In genomic region chr10:106866244-106866845, GRCh38 we compare ENCODE assay signal across 19 cellular contexts.
A peak's percentile ranks its signal among the peaks of the same experiment; 100 is the strongest.
DNase-seq lines count a peak whose midpoint lies in the region; ATAC-seq and TF ChIP-seq lines count a peak whose summit lies in the region.
"Had no signal": no experiment of that assay in that cellular context is flagged by ENCODE, and none has a peak within 500 bp of the region (broad histone marks: within the 10 kb centered on the region; RNA-seq: fewer than 3 reads in every experiment).

No MANE protein-coding gene starts in this region.

- H2BK120ac ChIP-seq in IMR-90 (ENCODE audit: low read depth, low read length) = no peak overlapping the region

- H3K4me1 ChIP-seq in IMR-90 (ENCODE audit: control insufficient read depth, insufficient read depth, low read length) (no peaks in the 10 kb centered on the region), psoas muscle (no peaks in the 10 kb centered on the region)
- H3K4me1 ChIP-seq: A549 had no signal

- H3K23ac ChIP-seq in IMR-90 (ENCODE audit: low read depth, low read length) = no peak overlapping the region

- no peak overlapping the region for H2BK5ac ChIP-seq in IMR-90 (ENCODE audit: low read depth, low read length, poor library complexity, severe bottlenecking)

- peak overlapping the region; percentile 42 for H2AK9ac ChIP-seq in IMR-90 (replicated peaks; ENCODE audit: low read depth, low read length, poor library complexity)

- no peak for TF ChIP-seq RAD21 in IMR-90 (IDR thresholded peaks at IDR 0.05; ENCODE audit: low read length)

- no peak overlapping the region for H4K5ac ChIP-seq in IMR-90 (ENCODE audit: low read depth, low read length)

- no peak overlapping the region for H2BK15ac ChIP-seq in IMR-90 (ENCODE audit: low read depth, low read length)

- no peaks in the 10 kb centered on the region for H3K79me1 ChIP-seq in IMR-90 (ENCODE audit: low read depth in 1 of 2, low read length in 2 of 2)

- H3K9me1 ChIP-seq in IMR-90 (ENCODE audit: insufficient read depth, low read length) = no peaks in the 10 kb centered on the region

- no peak overlapping the region for H4K8ac ChIP-seq in IMR-90 (ENCODE audit: low read depth in 2 of 2, low read length in 2 of 2)

- H2AFZ ChIP-seq in IMR-90 (replicated peaks; ENCODE audit: low read length, poor library complexity) = no peak overlapping the region

- H3K14ac ChIP-seq in IMR-90 (replicated peaks; ENCODE audit: low read depth, low read length) = no peak overlapping the region

- peak; percentile 26 for DNase-seq in GM12864 (ENCODE audit: low read depth)
- DNase-seq in IMR-90 = no peak
- DNase-seq in activated naive CD4-positive, alpha-beta T cell treated with Interleukin-2 at 50 U/mL for 16 hours = no peak
- no peak for DNase-seq in psoas muscle
- DNase-seq in activated gamma-delta T cell treated with Interleukin-2 at 50 U/mL for 16 hours = no peak
- DNase-seq in stimulated activated naive CD4-positive, alpha-beta T cell (lab: John Stamatoyannopoulos, UW) = no peak
- DNase-seq: activated CD8-positive, alpha-beta T cell treated with anti-CD3 and anti-CD28 coated beads, Interleukin-2, amount 10 ng/mL, durations not matched to agents 7 days and 5 days; amniotic stem cell; CD4-positive, alpha-beta T cell; EL; islet precursor cell; mesenchymal stem cell; NCI-H2029; NCI-H69 had no signal

- in situ Hi-C loops in IMR-90 (cut with MboI; ENCODE audit: low sequenced_read_pairs) = no loop called here

- no peak overlapping the region for H3K4me2 ChIP-seq in IMR-90 (ENCODE audit: low read depth, low read length)
- H3K4me2 ChIP-seq: A549 had no signal

- intact Hi-C loops in IMR-90 (cut with micrococcal nuclease) = no loop called here
- intact Hi-C loops in psoas muscle (cut with DNase I) = no loop called here

- dilution Hi-C loops in IMR-90 (cut with HindIII; ENCODE audit: low sequenced_read_pairs, unreplicated experiment) = no loop called here

- H3K9me3 ChIP-seq in IMR-90 (ENCODE audit: control insufficient read depth, insufficient read depth, low read length) (peaks cover 15% of the 10 kb centered on the region; the same call in 1 of the 2 replicates), psoas muscle (peaks cover 3% of the 10 kb centered on the region)
- H3K9me3 ChIP-seq: A549 had no signal

- H3K27ac ChIP-seq in IMR-90 (ENCODE audit: insufficient read depth, low read length) (no peak overlapping the region), psoas muscle (no peak overlapping the region)
- H3K27ac ChIP-seq: A549, epithelial cell of prostate had no signal

- no peak for TF ChIP-seq POLR2A in IMR-90 (IDR thresholded peaks at IDR 0.05; ENCODE audit: low read depth, low read length)

- CTCF ChIA-PET in IMR-90 (lab: Yijun Ruan, JAX) = no interaction called here

- no TSS peak for BruUV-seq in IMR-90 (replicated peaks; lab: Mats Ljungman, UMichigan)

- no peaks in the 10 kb centered on the region for H3K27me3 ChIP-seq in IMR-90 (ENCODE audit: control insufficient read depth, insufficient read depth, low read length)
- H3K27me3 ChIP-seq in psoas muscle (ENCODE audit: insufficient read depth in 3 of 3, low read length in 2 of 3) = no peaks in the 10 kb centered on the region

- no peak overlapping the region for H2AK5ac ChIP-seq in IMR-90 (ENCODE audit: low read depth, low read length)

- no peak for TF ChIP-seq CTCF in GM12864 (IDR thresholded peaks at IDR 0.05; ENCODE audit: low read depth, low read length, missing control alignments)
- TF ChIP-seq CTCF in IMR-90 (conservative IDR thresholded peaks at IDR 0.05; ENCODE audit: low read depth, low read length) = no peak
- no peak for TF ChIP-seq CTCF in psoas muscle (IDR thresholded peaks at IDR 0.05)

- POLR2A ChIA-PET in IMR-90 (lab: Charles Lee; ENCODE audit: unreplicated experiment) = no interaction called here

- H3K56ac ChIP-seq in IMR-90 (ENCODE audit: extremely low read depth, insufficient read depth, low read length) = no peak overlapping the region

- no CpG with 5 or more reads among the region's 7 CpGs for WGBS in IMR-90 (ENCODE audit: extremely low coverage in 2 of 2, insufficient read length in 1 of 2), 2 experiments
- 84 to 87% (median 86%) methylated on average over 7 of the region's 7 CpGs for WGBS in psoas muscle, 3 donors

- no peaks in the 10 kb centered on the region for H3K36me3 ChIP-seq in IMR-90 (ENCODE audit: control insufficient read depth, insufficient read depth, low read length)
- no peaks in the 10 kb centered on the region for H3K36me3 ChIP-seq in psoas muscle (ENCODE audit: insufficient read depth in 1 of 2, low read depth in 1 of 2)

- H3K18ac ChIP-seq in IMR-90 (ENCODE audit: low read depth, low read length) = no peak overlapping the region

- H2BK20ac ChIP-seq in IMR-90 (ENCODE audit: low read depth, low read length) = no peak overlapping the region

- no peak overlapping the region for H4K91ac ChIP-seq in IMR-90 (ENCODE audit: insufficient read depth, low read depth, low read length)

- H3K4ac ChIP-seq in IMR-90 (ENCODE audit: low read depth, low read length) = no peak overlapping the region

- no peak overlapping the region for H3K9ac ChIP-seq in IMR-90 (ENCODE audit: low read depth, low read length)

- no peak overlapping the region for H3K4me3 ChIP-seq in GM12864 (ENCODE audit: low read depth, low read length)
- no peak overlapping the region for H3K4me3 ChIP-seq in IMR-90 (ENCODE audit: insufficient read depth, low read depth, low read length)
- H3K4me3 ChIP-seq in psoas muscle = no peak overlapping the region
- H3K4me3 ChIP-seq: A549 had no signal

- no peaks in the 10 kb centered on the region for H4K20me1 ChIP-seq in IMR-90 (ENCODE audit: insufficient read depth, low read length)

- peak; percentile 52 for ATAC-seq in GM19351 (IDR thresholded peaks at IDR 0.05; ENCODE audit: unreplicated experiment)
- peak; percentile 58 for ATAC-seq in HG02642 (IDR thresholded peaks at IDR 0.05; ENCODE audit: poor library complexity, unreplicated experiment)
- no peak for ATAC-seq in IMR-90 (ENCODE audit: low read depth)
- ATAC-seq in psoas muscle = no peak
- ATAC-seq: A549; activated CD8-positive, alpha-beta T cell treated with anti-CD3 and anti-CD28 coated beads, Interleukin-2, amount 10 ng/mL, durations not matched to agents 7 days and 5 days; right cardiac atrium had no signal

TF ChIP-seq in IMR-90, 13 proteins besides CTCF, POLR2A, EP300 and RAD21:
- TF ChIP-seq MXI1 (IDR thresholded peaks at IDR 0.05; ENCODE audit: borderline replicate concordance, low read depth, low read length) = no peak
- no peak for TF ChIP-seq MAFK (IDR thresholded peaks at IDR 0.05; ENCODE audit: low read depth, low read length)
- no peak for TF ChIP-seq SMC3 (IDR thresholded peaks at IDR 0.05; ENCODE audit: low read depth, low read length)
- TF ChIP-seq USF2 (IDR thresholded peaks at IDR 0.05; ENCODE audit: low read depth, low read length) = no peak
- no peak for TF ChIP-seq RCOR1 (IDR thresholded peaks at IDR 0.05; ENCODE audit: insufficient replicate concordance, low read length)
- no peak for TF ChIP-seq RFX5 (IDR thresholded peaks at IDR 0.05; ENCODE audit: low read depth, low read length)
- no peak for TF ChIP-seq CEBPB (IDR thresholded peaks at IDR 0.05; ENCODE audit: low read depth, low read length)

Comparison
In these comparisons a context has a peak if more than half of its experiments do, and no peak if none do; other contexts are left out.
1. ATAC-seq: peak in GM19351 (single experiment) and HG02642 (single experiment); none in IMR-90 (single experiment) and psoas muscle (0 of 4).